7 cellular contexts compared by ENCODE assay signal in genomic region chr7:96028729-96029128, GRCh38.
"Had no signal": no experiment of that assay in that cellular context is flagged by ENCODE, and none has a peak within 500 bp of the region (broad histone marks: within the 10 kb centered on the region; RNA-seq: fewer than 3 reads in every experiment).

No MANE protein-coding gene starts in this region.

- H3K4me2 ChIP-seq: KMS-11 had no signal

- ATAC-seq: HepG2, K562 had no signal

- H3K9ac ChIP-seq: KMS-11 had no signal

- H3K4me3 ChIP-seq: K562 had no signal

- DNase-seq: IMR-90, KBM-7, KG1 had no signal

- H3K27ac ChIP-seq: HL-60, KMS-11 had no signal
